In genomic region chr7:6172331-6173295, GRCh38 we compare ENCODE assay signal across 1 cellular context.
TF ChIP-seq lines count a peak whose summit lies in the region.

No MANE protein-coding gene starts in this region.

TF ChIP-seq in HCT116, 20 proteins besides CTCF, POLR2A, EP300 and RAD21 (continued from another document):
- TF ChIP-seq REST (IDR thresholded peaks at IDR 0.05; ENCODE audit: low read depth) = no peak
TF ChIP-seq in HCT116: peak in this region for 0.
